In genomic region chr5:40716000-40716399, GRCh38 we compare ENCODE assay signal across 11 cellular contexts. TPM values are rescaled to one million over a fixed set of nuclear protein-coding genes. Genes with fewer than 3 reads are reported as not detected.
DNase-seq lines count a peak whose midpoint lies in the region; ATAC-seq and TF ChIP-seq lines count a peak whose summit lies in the region.
"Had no signal": no experiment of that assay in that cellular context is flagged by ENCODE, and none has a peak within 500 bp of the region (broad histone marks: within the 10 kb centered on the region; RNA-seq: fewer than 3 reads in every experiment).

No MANE protein-coding gene starts in this region.

- H3K27ac Mint-ChIP-seq in T-helper 17 cell = no peak overlapping the region

- no peak overlapping the region for H3K4me3 ChIP-seq in AG04449 (ENCODE audit: low read depth, low read length)

- POLR2A ChIA-PET in AG04449 (lab: Yijun Ruan, JAX) = no interaction called here

- no peak overlapping the region for H3K4me3 Mint-ChIP-seq in T-helper 17 cell

- peak; percentile 32 for ATAC-seq in T-helper 17 cell
- ATAC-seq in GM18873 (IDR thresholded peaks at IDR 0.05; ENCODE audit: low FRiP score, unreplicated experiment) = no peak
- ATAC-seq: left ventricle myocardium superior had no signal

- no peaks in the 10 kb centered on the region for H3K9me3 ChIP-seq in T-helper 17 cell (ENCODE audit: control insufficient read depth, low read length, poor library complexity, severe bottlenecking)

- H3K4me1 Mint-ChIP-seq in T-helper 17 cell = peaks cover 3% of the 10 kb centered on the region

- H3K27me3 Mint-ChIP-seq in T-helper 17 cell = no peaks in the 10 kb centered on the region

- peaks cover 2% of the 10 kb centered on the region for H3K36me3 Mint-ChIP-seq in T-helper 17 cell (ENCODE audit: low read depth)

- TF ChIP-seq CTCF in AG04449 (IDR thresholded peaks at IDR 0.05; ENCODE audit: insufficient read depth, low read length, missing control alignments) = peak; percentile 6

- CTCF ChIA-PET in AG04449 (lab: Yijun Ruan, JAX) = interaction anchor here (1.1 to 2.4 kb wide), 5 partner anchors 10 to 1002 kb away, joined by 4 to 7 read pairs (median 6); no protein-coding TSS in a partner anchor

- DNase-seq in AG04449 (ENCODE audit: low read depth, low spot score) = no peak
- DNase-seq in HCEC 1CT = peak; percentile 15
- DNase-seq in T-helper 17 cell = no peak
- DNase-seq in foreskin melanocyte = peak; percentile 45
- DNase-seq in stimulated activated CD4-positive, alpha-beta T cell treated with anti-CD3 and anti-CD28 coated beads, Interleukin-2, amount 100 ng/mL, for 48 hours = no peak
- DNase-seq in NCI-H128 (lab: John Stamatoyannopoulos, UW; ENCODE audit: unreplicated experiment) = no peak
- DNase-seq in KG1 (lab: John Stamatoyannopoulos, UW) = no peak
- DNase-seq: activated effector memory CD4-positive, alpha-beta T cell treated with Interleukin-2 at 50 U/mL for 16 hours; left ventricle myocardium superior; NCI-H510A treated with DMSO at 0.1 percent for 48 hours had no signal

RNA-seq across cellular contexts. Expression of gene PTGER4, which starts 36.3 kb away (rescaled TPM):
- total RNA-seq in T-helper 17 cell = 100 to 1,000 TPM; 314 to 339 TPM

RNA-seq across cellular contexts. Expression of gene TTC33, which starts 39.8 kb away (rescaled TPM):
- 10 to 100 TPM in 1 of 2 donors, 1 to 10 TPM in 1; 7.3 to 11.9 TPM for total RNA-seq in T-helper 17 cell

Comparison
In these comparisons a context has a peak if more than half of its experiments do, and no peak if none do; other contexts are left out.
1. DNase-seq: peak in HCEC 1CT (single experiment) and foreskin melanocyte (single experiment); none in AG04449 (single experiment), T-helper 17 cell (0 of 3), stimulated activated CD4-positive, alpha-beta T cell treated with anti-CD3 and anti-CD28 coated beads, Interleukin-2, amount 100 ng/mL, for 48 hours (0 of 2), NCI-H128 (single experiment) and KG1 (single experiment).